ENCODE assay signal across 10 cellular contexts in the genomic region with DNA sequence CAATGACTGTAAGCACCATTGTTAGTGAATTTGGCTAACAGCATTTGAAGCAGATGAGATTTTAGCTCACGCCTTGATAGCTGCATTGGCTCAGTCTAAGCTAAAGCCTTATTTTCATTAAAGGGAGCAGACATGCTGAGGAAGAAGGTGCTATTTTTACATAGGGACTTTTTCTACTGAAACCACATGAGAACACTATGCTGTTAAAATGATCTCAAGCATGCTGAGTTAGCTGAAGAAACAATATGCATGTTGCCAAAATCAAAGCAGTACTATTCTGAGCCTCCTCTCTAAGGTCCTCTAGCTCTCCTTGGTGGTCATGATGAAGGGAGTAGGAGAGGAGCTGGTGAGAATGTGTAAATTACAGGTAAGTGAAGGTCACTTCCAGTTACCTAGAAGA.
DNase-seq lines count a peak whose midpoint lies in the region; ATAC-seq and TF ChIP-seq lines count a peak whose summit lies in the region.
"Had no signal": no experiment of that assay in that cellular context is flagged by ENCODE, and none has a peak within 500 bp of the region (broad histone marks: within the 10 kb centered on the region; RNA-seq: fewer than 3 reads in every experiment).

No MANE protein-coding gene starts in this region.

- TF ChIP-seq CTCF in thyroid gland (IDR thresholded peaks at IDR 0.05) = peak in 4 of 6 experiments; percentile 35 to 61 (median 51)

- no peaks in the 10 kb centered on the region for H3K27me3 Mint-ChIP-seq in activated T-cell treated with anti-CD3 and anti-CD28 coated beads, Interleukin-2, amount 50 U/mL, for 72 hours (ENCODE audit: low read depth)
- H3K27me3 Mint-ChIP-seq in T-helper 17 cell = peaks cover 8% of the 10 kb centered on the region

- no peaks in the 10 kb centered on the region for H3K36me3 ChIP-seq in thyroid gland

- no peaks in the 10 kb centered on the region for H3K27me3 ChIP-seq in thyroid gland

- peaks cover 0 to 10% of the 10 kb centered on the region in 2 donors for H3K4me1 ChIP-seq in thyroid gland
- H3K4me1 ChIP-seq: parathyroid adenoma had no signal

- no peak for DNase-seq in activated T-cell treated with anti-CD3 and anti-CD28 coated beads, Interleukin-2, amount 50 U/mL, for 72 hours
- no peak for DNase-seq in activated T-cell treated with anti-CD3 and anti-CD28 coated beads for 4 hours
- no peak for DNase-seq in T-helper 17 cell
- no peak for DNase-seq in thyroid gland
- DNase-seq in G401 (ENCODE audit: low spot score) = no peak
- DNase-seq in AML-193 (lab: John Stamatoyannopoulos, UW) = no peak
- no peak for DNase-seq in foreskin melanocyte
- DNase-seq: amygdala had no signal

- intact Hi-C loops in thyroid gland (cut with DNase I) = no loop called here

- H3K4me3 ChIP-seq in thyroid gland (replicated peaks in 1 of 3) = no peak overlapping the region

- peak overlapping the region; percentile 37 to 74 (median 64) for H3K27ac ChIP-seq in thyroid gland
- H3K27ac ChIP-seq: parathyroid adenoma had no signal

- in situ Hi-C loops in G401 (cut with HindIII; ENCODE audit: low sequenced_read_pairs) = no loop called here

- peak overlapping the region; percentile 77 for H3K27ac Mint-ChIP-seq in activated T-cell treated with anti-CD3 and anti-CD28 coated beads, Interleukin-2, amount 50 U/mL, for 72 hours
- H3K27ac Mint-ChIP-seq in T-helper 17 cell = no peak overlapping the region

- H3K9me3 Mint-ChIP-seq in activated T-cell treated with anti-CD3 and anti-CD28 coated beads, Interleukin-2, amount 50 U/mL, for 72 hours = no peaks in the 10 kb centered on the region

- peak in 1 of 2 donors; percentile 12 for TF ChIP-seq POLR2A in thyroid gland (IDR thresholded peaks at IDR 0.05)

- H3K4me1 Mint-ChIP-seq in activated T-cell treated with anti-CD3 and anti-CD28 coated beads, Interleukin-2, amount 50 U/mL, for 72 hours (ENCODE audit: low read depth) = peaks cover 4% of the 10 kb centered on the region
- H3K4me1 Mint-ChIP-seq in T-helper 17 cell = peaks cover 7% of the 10 kb centered on the region

- peak in 1 of 2 donors; percentile 40 for ATAC-seq in activated T-cell treated with anti-CD3 and anti-CD28 coated beads, Interleukin-2, amount 50 U/mL, for 72 hours (replicated peaks in 1 of 2)
- peak; percentile 88 for ATAC-seq in HG02938 (IDR thresholded peaks at IDR 0.05; ENCODE audit: unreplicated experiment)
- ATAC-seq in T-helper 17 cell = peak; percentile 41

- H3K4me3 Mint-ChIP-seq in activated T-cell treated with anti-CD3 and anti-CD28 coated beads, Interleukin-2, amount 50 U/mL, for 72 hours = no peak overlapping the region
- H3K4me3 Mint-ChIP-seq in T-helper 17 cell = no peak overlapping the region

- H3K9me3 ChIP-seq in T-helper 17 cell (ENCODE audit: control insufficient read depth, low read length, poor library complexity, severe bottlenecking) = no peaks in the 10 kb centered on the region
- H3K9me3 ChIP-seq in thyroid gland = no peaks in the 10 kb centered on the region

- WGBS in thyroid gland, 2 donors = 33 to 52% methylated on average over 1 of the region's 1 CpG

- no peaks in the 10 kb centered on the region for H3K36me3 Mint-ChIP-seq in activated T-cell treated with anti-CD3 and anti-CD28 coated beads, Interleukin-2, amount 50 U/mL, for 72 hours (ENCODE audit: insufficient read depth in 2 of 2)
- H3K36me3 Mint-ChIP-seq in T-helper 17 cell (ENCODE audit: low read depth) = no peaks in the 10 kb centered on the region
